Comparison of ENCODE assay signal across 8 cellular contexts in the genomic region with DNA sequence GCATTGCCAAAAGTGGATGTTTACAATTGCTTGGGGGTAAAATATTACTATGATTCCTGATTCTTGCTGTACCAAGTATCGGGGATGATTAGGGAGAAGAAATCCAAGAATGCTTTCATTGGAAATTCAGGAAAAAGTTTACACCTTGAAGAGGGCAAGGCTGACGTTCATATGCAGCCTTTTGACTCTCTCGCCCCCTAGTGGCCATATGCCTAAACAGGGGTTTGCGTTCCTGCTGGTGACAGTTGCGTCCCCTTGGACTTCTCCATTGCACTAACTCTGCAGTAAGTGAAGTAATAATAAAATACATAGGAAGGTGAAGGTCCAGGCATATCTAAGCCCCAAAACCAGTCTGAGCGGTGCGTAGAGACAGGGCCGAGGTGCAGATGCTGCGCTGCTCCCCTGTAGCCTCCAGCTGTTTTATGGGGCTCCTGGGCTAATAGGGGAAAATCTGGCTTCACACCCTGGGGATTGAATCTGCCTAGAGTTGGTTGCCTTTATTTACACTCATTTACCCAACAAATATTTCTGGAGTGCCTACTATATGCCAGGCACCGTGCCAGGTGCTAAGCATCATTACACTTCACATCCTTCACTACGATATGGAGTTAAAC. TPM values are rescaled to one million over a fixed set of nuclear protein-coding genes. Genes with fewer than 3 reads are reported as not detected.
A peak's percentile ranks its signal among the peaks of the same experiment; 100 is the strongest.
DNase-seq lines count a peak whose midpoint lies in the region; ATAC-seq and TF ChIP-seq lines count a peak whose summit lies in the region.

No MANE protein-coding gene starts in this region.

- peak; percentile 33 for DNase-seq in GM04504 (ENCODE audit: low read depth)
- DNase-seq in GM23248: peak; percentile 76
- peak; percentile 54 for DNase-seq in LNCaP clone FGC (ENCODE audit: low read depth)
- DNase-seq in T-helper 2 cell treated with Interferon-gamma antibody and Interleukin-4, amounts not matched to agents 5 μg/mL and 100 μg/mL, for 36 hours (ENCODE audit: low spot score): peak; percentile 24
- peak; percentile 63 for DNase-seq in astrocyte of the spinal cord (ENCODE audit: low read depth, low spot score)
- peak; percentile 44 for DNase-seq in iPS DF 4.7 (ENCODE audit: extremely low read depth, low spot score)
- DNase-seq in stimulated activated CD4-positive, alpha-beta T cell treated with anti-CD3 and anti-CD28 coated beads, Interleukin-15, amount 100 ng/mL, for 1 hour (ENCODE audit: low read depth in 1 of 2, low spot score in 1 of 2): peak; percentile 17 to 20

- in situ Hi-C loops in GM23248 (cut with MboI) (no loop called here), astrocyte of the spinal cord (cut with HindIII; ENCODE audit: low sequenced_read_pairs) (no loop called here)

- H3K4me2 ChIP-seq in GM23248 (ENCODE audit: unreplicated experiment): no peak overlapping the region

- no peaks in the 10 kb centered on the region for H3K4me1 Mint-ChIP-seq in T-helper 2 cell treated with Interferon-gamma antibody and Interleukin-4, amounts not matched to agents 5 μg/mL and 100 μg/mL, for 36 hours (ENCODE audit: low read depth)

- no peak overlapping the region for H3K9ac ChIP-seq in GM23248

- TF ChIP-seq CTCF in LNCaP clone FGC (IDR thresholded peaks at IDR 0.05; ENCODE audit: control insufficient read depth, extremely low read depth, insufficient read depth) (peak; percentile 96), astrocyte of the spinal cord (IDR thresholded peaks at IDR 0.05; ENCODE audit: low read depth, low read length) (peak; percentile 98)

- ATAC-seq in GM19328 (IDR thresholded peaks at IDR 0.05; ENCODE audit: unreplicated experiment): no peak

- H3K9me3 Mint-ChIP-seq in T-helper 2 cell treated with Interferon-gamma antibody and Interleukin-4, amounts not matched to agents 5 μg/mL and 100 μg/mL, for 36 hours: no peaks in the 10 kb centered on the region

- H2AFZ ChIP-seq in GM23248: no peak overlapping the region

- no peaks in the 10 kb centered on the region for H3K9me2 ChIP-seq in GM23248 (ENCODE audit: insufficient read depth)

- H3K36me3 ChIP-seq in GM23248 (ENCODE audit: low read depth): no peaks in the 10 kb centered on the region

- no peaks in the 10 kb centered on the region for H3F3A ChIP-seq in GM23248 (ENCODE audit: insufficient read depth)

- H3K27ac Mint-ChIP-seq in T-helper 2 cell treated with Interferon-gamma antibody and Interleukin-4, amounts not matched to agents 5 μg/mL and 100 μg/mL, for 36 hours: no peak overlapping the region

- no peaks in the 10 kb centered on the region for H4K20me1 ChIP-seq in GM23248 (ENCODE audit: insufficient read depth)

- H3K4me1 ChIP-seq in GM23248 (ENCODE audit: insufficient read depth): no peaks in the 10 kb centered on the region

- no peak overlapping the region for H3K4me3 Mint-ChIP-seq in T-helper 2 cell treated with Interferon-gamma antibody and Interleukin-4, amounts not matched to agents 5 μg/mL and 100 μg/mL, for 36 hours

- H3K79me2 ChIP-seq in GM23248 (ENCODE audit: insufficient read depth): no peaks in the 10 kb centered on the region

- H3K4me3 ChIP-seq in GM23248 (no peak overlapping the region), LNCaP clone FGC (ENCODE audit: low read depth, low read length) (no peak overlapping the region), astrocyte of the spinal cord (ENCODE audit: low read depth, low read length) (no peak overlapping the region)

- H3K27me3 ChIP-seq in GM23248 (replicated peaks; ENCODE audit: insufficient read depth): no peaks in the 10 kb centered on the region

- H3K27ac ChIP-seq in GM23248: no peak overlapping the region

- no peaks in the 10 kb centered on the region for H3K9me3 ChIP-seq in GM23248 (ENCODE audit: low read depth)

- WGBS in GM23248 (ENCODE audit: low coverage in 1 of 2, low lambda C conversion rate in 2 of 2, missing lambda C conversion rate in 2 of 2), 2 experiments: 14 to 17% methylated on average over 11 of the region's 11 CpGs

- H3K27me3 Mint-ChIP-seq in T-helper 2 cell treated with Interferon-gamma antibody and Interleukin-4, amounts not matched to agents 5 μg/mL and 100 μg/mL, for 36 hours (ENCODE audit: low read depth): no peaks in the 10 kb centered on the region

- H3K36me3 Mint-ChIP-seq in T-helper 2 cell treated with Interferon-gamma antibody and Interleukin-4, amounts not matched to agents 5 μg/mL and 100 μg/mL, for 36 hours (ENCODE audit: low read depth): no peaks in the 10 kb centered on the region

RNA-seq across cellular contexts. Expression of a gene that starts 12.4 kb away (rescaled TPM):
- 4.7 and 5.4 TPM in 2 replicates for total RNA-seq in GM23248 (2014; rRNA removed; shearing (Covaris generic))
- polyA plus RNA-seq in GM23248 (2016; fragmentation: Nextera tagmentation; extraction: Ambion mirVana): 6.9 and 8.1 TPM in 2 replicates

Comparison
In these comparisons a context has a peak if more than half of its experiments do, and no peak if none do; other contexts are left out.
1. DNase-seq: peak in every context shown above with its lines; median percentile 76 in GM23248; 63 in astrocyte of the spinal cord; 54 in LNCaP clone FGC; 44 in iPS DF 4.7; 33 in GM04504; 24 in T-helper 2 cell treated with Interferon-gamma antibody and Interleukin-4, amounts not matched to agents 5 μg/mL and 100 μg/mL, for 36 hours; 18 in stimulated activated CD4-positive, alpha-beta T cell treated with anti-CD3 and anti-CD28 coated beads, Interleukin-15, amount 100 ng/mL, for 1 hour.